In genomic region chr2:85221291-85221690, GRCh38 we compare ENCODE assay signal across 35 cellular contexts.
DNase-seq lines count a peak whose midpoint lies in the region; ATAC-seq, FAIRE-seq and TF ChIP-seq lines count a peak whose summit lies in the region.
"Had no signal": no experiment of that assay in that cellular context is flagged by ENCODE, and none has a peak within 500 bp of the region (broad histone marks: within the 10 kb centered on the region; RNA-seq: fewer than 3 reads in every experiment).

No MANE protein-coding gene starts in this region.

- TF ChIP-seq RAD21 in A549 (conservative IDR thresholded peaks at IDR 0.05 in 1 of 2, IDR thresholded peaks at IDR 0.05 in 1 of 2), result no peak

- H3K4me1 ChIP-seq in A549, result no peaks in the 10 kb centered on the region
- H3K4me1 ChIP-seq: Caco-2, lower lobe of right lung had no signal

- ATAC-seq in A549, result no peak
- ATAC-seq: activated CD8-positive, alpha-beta T cell treated with anti-CD3 and anti-CD28 coated beads, Interleukin-2, amount 10 ng/mL, durations not matched to agents 7 days and 5 days; effector memory CD8-positive, alpha-beta T cell; esophagus mucosa; lower lobe of right lung; stimulated activated naive CD8-positive, alpha-beta T cell treated with anti-CD3 and anti-CD28 coated beads, Interleukin-15, amount 100 ng/mL, for 72 hours; T-helper 17 cell had no signal

- POLR2A ChIA-PET in A549 (lab: Yijun Ruan, JAX), result no interaction called here

- H3K4me3 ChIP-seq in A549 (no peak overlapping the region), HFF-Myc (replicated peaks; ENCODE audit: low read depth, low read length) (no peak overlapping the region), lower leg skin (ENCODE audit: low read depth, poor library complexity, severe bottlenecking) (no peak overlapping the region)
- H3K4me3 ChIP-seq: BLaER1 treated with 17β-estradiol and CSF1 and Interleukin-3, amounts not matched to agents 10 nM and 100 nM; lower lobe of right lung; ovary; SK-N-MC; tibial nerve had no signal

- no peak for TF ChIP-seq EP300 in A549 (IDR thresholded peaks at IDR 0.05)

- WGBS in A549 (ENCODE audit: missing lambda C conversion rate), result 81% methylated on average over 4 of the region's 4 CpGs
- WGBS in lower leg skin, 2 donors, result 67 to 71% methylated on average over 4 of the region's 4 CpGs

- no peak overlapping the region for H3K27ac ChIP-seq in A549
- H3K27ac ChIP-seq: BLaER1 treated with 17β-estradiol and CSF1 and Interleukin-3, amounts not matched to agents 10 nM and 100 nM; lower lobe of right lung; ovary; RWPE1; SK-N-MC; tibial nerve had no signal

- FAIRE-seq in A549 (lab: Jason Lieb, UNC), result peak; percentile 51
- FAIRE-seq: astrocyte, small intestine had no signal

- TF ChIP-seq POLR2A in A549 (IDR thresholded peaks at IDR 0.05; ENCODE audit: low read length), result no peak
- no peak for TF ChIP-seq POLR2A in lower leg skin (IDR thresholded peaks at IDR 0.05)

- no peak for TF ChIP-seq CTCF in A549 (IDR thresholded peaks at IDR 0.05)
- TF ChIP-seq CTCF in HFF-Myc (IDR thresholded peaks at IDR 0.05; ENCODE audit: low read depth, low read length, missing control alignments), result no peak
- no peak for TF ChIP-seq CTCF in lower leg skin (IDR thresholded peaks at IDR 0.05)

- intact Hi-C loops in lower leg skin (cut with DNase I; ENCODE audit: low total_unique reads), result no loop called here

- H3K9me3 ChIP-seq in A549, result no peaks in the 10 kb centered on the region
- H3K9me3 ChIP-seq: BLaER1 treated with 17β-estradiol and CSF1 and Interleukin-3, amounts not matched to agents 10 nM and 100 nM; Caco-2; lower lobe of right lung; ovary; tibial nerve had no signal

- DNase-seq in A549 (ENCODE audit: low read depth in 1 of 2, low spot score in 1 of 2) (no peak), HFF-Myc (ENCODE audit: extremely low read depth, low read depth) (peak; percentile 86), fibroblast of peridontal ligament (ENCODE audit: extremely low read depth) (peak; percentile 18), lower leg skin (ENCODE audit: low spot score in 2 of 2) (peak; percentile 56 to 93), NCI-H748 (lab: John Stamatoyannopoulos, UW; ENCODE audit: unreplicated experiment) (no peak), NCI-H1417 treated with DMSO at 0.1 percent for 48 hours (lab: John Stamatoyannopoulos, UW) (no peak), NCI-H69 (lab: John Stamatoyannopoulos, UW) (no peak)
- no peak for DNase-seq in activated CD8-positive, alpha-beta memory T cell treated with anti-CD3 and anti-CD28 coated beads, Interleukin-2, amount 50 U/mL, for 48 hours
- DNase-seq: activated CD4-positive, alpha-beta T cell treated with anti-CD3 and anti-CD28 coated beads for 1 hour; activated CD8-positive, alpha-beta T cell treated with anti-CD3 and anti-CD28 coated beads, Interleukin-2, amount 10 ng/mL, durations not matched to agents 7 days and 5 days; activated naive CD8-positive, alpha-beta T cell treated with anti-CD3 and anti-CD28 coated beads, Interleukin-2, amount 10 ng/mL, durations not matched to agents 7 days and 5 days; activated T-cell treated with anti-CD3 and anti-CD28 coated beads for 4 hours; Caco-2; caudate nucleus; cortex of kidney; DND-41; effector memory CD8-positive, alpha-beta T cell; glutamatergic neuron; islet precursor cell; lower lobe of right lung; NCI-H1105; NCI-H2029; NCI-H526 treated with DMSO at 0.1 percent for 48 hours; small intestine; stimulated activated CD4-positive, alpha-beta T cell treated with anti-CD3 and anti-CD28 coated beads, Interleukin-1b, Interleukin-23, amount 100 ng/mL, for 48 hours; stimulated activated CD8-positive, alpha-beta memory T cell treated with anti-CD3 and anti-CD28 coated beads, Interleukin-4, amount 100 ng/mL, for 48 hours; stimulated activated naive CD8-positive, alpha-beta T cell treated with anti-CD3 and anti-CD28 coated beads, Interleukin-15, amount 100 ng/mL, for 72 hours; T-helper 17 cell had no signal

- no peak overlapping the region for H3K4me2 ChIP-seq in A549
- H3K4me2 ChIP-seq: BLaER1 treated with 17β-estradiol and CSF1 and Interleukin-3, amounts not matched to agents 10 nM and 100 nM had no signal

- CTCF ChIA-PET in A549 (lab: Yijun Ruan, JAX), result interaction anchor here (0.9 to 1.6 kb wide), 3 partner anchors 8 to 46 kb away, joined by 3 to 5 read pairs (median 3); no protein-coding TSS in a partner anchor

TF ChIP-seq in A549, 52 proteins besides CTCF, POLR2A, EP300 and RAD21:
- no peak for TF ChIP-seq NPAS2 (CRISPR knock-in tag; IDR thresholded peaks at IDR 0.05; ENCODE audit: borderline replicate concordance)
- TF ChIP-seq SMC3 (IDR thresholded peaks at IDR 0.05), result no peak
- TF ChIP-seq HOXB5 (CRISPR knock-in tag; IDR thresholded peaks at IDR 0.05), result no peak
- TF ChIP-seq EHMT2 (IDR thresholded peaks at IDR 0.05; ENCODE audit: low read depth), result no peak
- TF ChIP-seq FOSB (CRISPR knock-in tag; IDR thresholded peaks at IDR 0.05), result no peak
- TF ChIP-seq E2F6 (IDR thresholded peaks at IDR 0.05; ENCODE audit: borderline replicate concordance, low read depth), result no peak
- no peak for TF ChIP-seq REST (IDR thresholded peaks at IDR 0.05)
- no peak for TF ChIP-seq RNF2 (IDR thresholded peaks at IDR 0.05; ENCODE audit: borderline replicate concordance, low read depth)
- no peak for TF ChIP-seq KDM1A (IDR thresholded peaks at IDR 0.05; ENCODE audit: low read depth)
- TF ChIP-seq CHD2 (IDR thresholded peaks at IDR 0.05; ENCODE audit: low read length, partially characterized antibody), result no peak
- no peak for TF ChIP-seq JUN (IDR thresholded peaks at IDR 0.05)
- TF ChIP-seq BCL3 (IDR thresholded peaks at IDR 0.05), result no peak
- TF ChIP-seq FOSL2 (IDR thresholded peaks at IDR 0.05), result no peak
- TF ChIP-seq FOSL2 (CRISPR knock-in tag; IDR thresholded peaks at IDR 0.05), result no peak
- no peak for TF ChIP-seq CEBPB (IDR thresholded peaks at IDR 0.05)
- TF ChIP-seq ATOH8 (CRISPR knock-in tag; IDR thresholded peaks at IDR 0.05; ENCODE audit: low read depth), result no peak

Comparison
In these comparisons a context has a peak if more than half of its experiments do, and no peak if none do; other contexts are left out.
1. DNase-seq: peak in HFF-Myc (single experiment), fibroblast of peridontal ligament (single experiment) and lower leg skin (2 of 2); none in A549 (0 of 2), NCI-H748 (single experiment), NCI-H1417 treated with DMSO at 0.1 percent for 48 hours (single experiment), NCI-H69 (single experiment) and activated CD8-positive, alpha-beta memory T cell treated with anti-CD3 and anti-CD28 coated beads, Interleukin-2, amount 50 U/mL, for 48 hours (single experiment).